Comparison of ENCODE assay signal across 29 cellular contexts in genomic region chrX:124986284-124986683, GRCh38.
"Had no signal": no experiment of that assay in that cellular context is flagged by ENCODE, and none has a peak within 500 bp of the region (broad histone marks: within the 10 kb centered on the region; RNA-seq: fewer than 3 reads in every experiment).

No MANE protein-coding gene starts in this region.

- H3K4me3 ChIP-seq: stomach, suprapubic skin, testis, thoracic aorta, thyroid gland, tibial artery, tibial nerve, transverse colon, upper lobe of left lung, upper lobe of right lung, uterus, vagina had no signal

- H3K36me3 Mint-ChIP-seq: stimulated activated effector memory CD8-positive, alpha-beta T cell treated with anti-CD3 and anti-CD28 coated beads, Interleukin-12 subunit alpha, Interleukin-12 subunit beta, amount 100 ng/mL, for 72 hours; stimulated activated memory B cell treated with anti-CD40 and anti-IgM and Interleukin-4, amounts not matched to agents 10 μg/mL and 1 μg/mL and 100 μg/mL, for 72 hours; stimulated activated naive B cell treated with anti-CD40 and anti-IgM and Interleukin-4, amounts not matched to agents 10 μg/mL and 1 μg/mL and 100 μg/mL, for 72 hours; type B pancreatic cell had no signal

- DNase-seq: stimulated activated CD4-positive, alpha-beta T cell treated with anti-CD3 and anti-CD28 coated beads, Interleukin-2, amount 100 ng/mL, for 48 hours; stimulated activated CD4-positive, alpha-beta T cell treated with anti-CD3 and anti-CD28 coated beads, Interleukin-4, amount 100 ng/mL, for 1 hour; stimulated activated CD4-positive, alpha-beta T cell treated with anti-CD3 and anti-CD28 coated beads, Interleukin-4, amount 100 ng/mL, for 24 hours; stimulated activated CD4-positive, alpha-beta T cell treated with anti-CD3 and anti-CD28 coated beads, Interleukin-4, amount 100 ng/mL, for 4 hours; stimulated activated CD8-positive, alpha-beta memory T cell treated with anti-CD3 and anti-CD28 coated beads, Interleukin-4, amount 100 ng/mL, for 48 hours; stimulated activated naive B cell treated with anti-CD40 and anti-IgM and Interleukin-4, amounts not matched to agents 10 μg/mL and 1 μg/mL and 100 μg/mL, for 72 hours; stimulated activated naive CD4-positive, alpha-beta T cell; stimulated activated naive CD4-positive, alpha-beta T cell treated with Interleukin-2 at 50 U/mL for 16 hours; stimulated activated naive CD8-positive, alpha-beta T cell treated with anti-CD3 and anti-CD28 coated beads, Interleukin-15, amount 100 ng/mL, for 72 hours; stimulated activated naive CD8-positive, alpha-beta T cell treated with anti-CD3 and anti-CD28 coated beads, Interleukin-15, Interleukin-2, amounts not matched to agents 100 U/mL and 50 U/mL, for 24 hours; stomach; substantia nigra; testis; thyroid gland; tibial artery; transverse colon; trophoblast cell; upper lobe of left lung; upper lobe of right lung; uterus had no signal

- H3K27ac Mint-ChIP-seq: stimulated activated effector memory CD8-positive, alpha-beta T cell treated with anti-CD3 and anti-CD28 coated beads, Interleukin-12 subunit alpha, Interleukin-12 subunit beta, amount 100 ng/mL, for 72 hours; stimulated activated memory B cell treated with anti-CD40 and anti-IgM and Interleukin-4, amounts not matched to agents 10 μg/mL and 1 μg/mL and 100 μg/mL, for 72 hours; stimulated activated naive B cell treated with anti-CD40 and anti-IgM and Interleukin-4, amounts not matched to agents 10 μg/mL and 1 μg/mL and 100 μg/mL, for 72 hours; stimulated activated naive CD8-positive, alpha-beta T cell treated with anti-CD3 and anti-CD28 coated beads, Interleukin-15, amount 100 ng/mL, for 72 hours; stimulated activated naive CD8-positive, alpha-beta T cell treated with anti-CD3 and anti-CD28 coated beads, Interleukin-15, Interleukin-2, amounts not matched to agents 100 ng/mL and 50 ng/mL, for 24 hours; type B pancreatic cell had no signal

- H3K27ac ChIP-seq: stomach, suprapubic skin, testis, thoracic aorta, thyroid gland, tibial artery, tibial nerve, transverse colon, upper lobe of left lung, upper lobe of right lung, uterus, vagina had no signal

- H3K27me3 ChIP-seq: stomach, suprapubic skin, testis, thyroid gland, tibial artery, tibial nerve, transverse colon, upper lobe of left lung, upper lobe of right lung, uterus, vagina had no signal

- FAIRE-seq: urothelium cell line had no signal

- H3K9me3 ChIP-seq: stomach, suprapubic skin, testis, thoracic aorta, thyroid gland, tibial artery, tibial nerve, transverse colon, upper lobe of left lung, upper lobe of right lung, uterus, vagina had no signal

- H3K4me1 ChIP-seq: stomach, suprapubic skin, testis, thyroid gland, tibial artery, tibial nerve, transverse colon, upper lobe of left lung, upper lobe of right lung, uterus, vagina had no signal

- H3K36me3 ChIP-seq: stomach, suprapubic skin, thoracic aorta, thyroid gland, tibial artery, tibial nerve, transverse colon, upper lobe of left lung, upper lobe of right lung, uterus, vagina had no signal

- H3K4me1 Mint-ChIP-seq: stimulated activated effector memory CD8-positive, alpha-beta T cell treated with anti-CD3 and anti-CD28 coated beads, Interleukin-12 subunit alpha, Interleukin-12 subunit beta, amount 100 ng/mL, for 72 hours; stimulated activated memory B cell treated with anti-CD40 and anti-IgM and Interleukin-4, amounts not matched to agents 10 μg/mL and 1 μg/mL and 100 μg/mL, for 72 hours; stimulated activated naive B cell treated with anti-CD40 and anti-IgM and Interleukin-4, amounts not matched to agents 10 μg/mL and 1 μg/mL and 100 μg/mL, for 72 hours; stimulated activated naive CD8-positive, alpha-beta T cell treated with anti-CD3 and anti-CD28 coated beads, Interleukin-15, amount 100 ng/mL, for 72 hours had no signal

- H3K9me3 Mint-ChIP-seq: stimulated activated effector memory CD8-positive, alpha-beta T cell treated with anti-CD3 and anti-CD28 coated beads, Interleukin-12 subunit alpha, Interleukin-12 subunit beta, amount 100 ng/mL, for 72 hours; stimulated activated memory B cell treated with anti-CD40 and anti-IgM and Interleukin-4, amounts not matched to agents 10 μg/mL and 1 μg/mL and 100 μg/mL, for 72 hours; stimulated activated naive B cell treated with anti-CD40 and anti-IgM and Interleukin-4, amounts not matched to agents 10 μg/mL and 1 μg/mL and 100 μg/mL, for 72 hours; stimulated activated naive CD8-positive, alpha-beta T cell treated with anti-CD3 and anti-CD28 coated beads, Interleukin-15, amount 100 ng/mL, for 72 hours; stimulated activated naive CD8-positive, alpha-beta T cell treated with anti-CD3 and anti-CD28 coated beads, Interleukin-15, Interleukin-2, amounts not matched to agents 100 ng/mL and 50 ng/mL, for 24 hours had no signal

- H3K4me3 Mint-ChIP-seq: stimulated activated effector memory CD8-positive, alpha-beta T cell treated with anti-CD3 and anti-CD28 coated beads, Interleukin-12 subunit alpha, Interleukin-12 subunit beta, amount 100 ng/mL, for 72 hours; stimulated activated memory B cell treated with anti-CD40 and anti-IgM and Interleukin-4, amounts not matched to agents 10 μg/mL and 1 μg/mL and 100 μg/mL, for 72 hours; stimulated activated naive B cell treated with anti-CD40 and anti-IgM and Interleukin-4, amounts not matched to agents 10 μg/mL and 1 μg/mL and 100 μg/mL, for 72 hours; stimulated activated naive CD8-positive, alpha-beta T cell treated with anti-CD3 and anti-CD28 coated beads, Interleukin-15, amount 100 ng/mL, for 72 hours; stimulated activated naive CD8-positive, alpha-beta T cell treated with anti-CD3 and anti-CD28 coated beads, Interleukin-15, Interleukin-2, amounts not matched to agents 100 ng/mL and 50 ng/mL, for 24 hours; type B pancreatic cell had no signal

- ATAC-seq: stimulated activated effector memory CD8-positive, alpha-beta T cell treated with anti-CD3 and anti-CD28 coated beads, Interleukin-12 subunit alpha, Interleukin-12 subunit beta, amount 100 ng/mL, for 72 hours; stimulated activated memory B cell treated with anti-CD40 and anti-IgM and Interleukin-4, amounts not matched to agents 10 μg/mL and 1 μg/mL and 100 μg/mL, for 72 hours; stimulated activated naive B cell treated with anti-CD40 and anti-IgM and Interleukin-4, amounts not matched to agents 10 μg/mL and 1 μg/mL and 100 μg/mL, for 72 hours; stimulated activated naive CD8-positive, alpha-beta T cell treated with anti-CD3 and anti-CD28 coated beads, Interleukin-15, amount 100 ng/mL, for 72 hours; stimulated activated naive CD8-positive, alpha-beta T cell treated with anti-CD3 and anti-CD28 coated beads, Interleukin-15, Interleukin-2, amounts not matched to agents 100 U/mL and 50 U/mL, for 24 hours; upper lobe of right lung had no signal

- H3K27me3 Mint-ChIP-seq: stimulated activated memory B cell treated with anti-CD40 and anti-IgM and Interleukin-4, amounts not matched to agents 10 μg/mL and 1 μg/mL and 100 μg/mL, for 72 hours; stimulated activated naive B cell treated with anti-CD40 and anti-IgM and Interleukin-4, amounts not matched to agents 10 μg/mL and 1 μg/mL and 100 μg/mL, for 72 hours; stimulated activated naive CD8-positive, alpha-beta T cell treated with anti-CD3 and anti-CD28 coated beads, Interleukin-15, amount 100 ng/mL, for 72 hours; stimulated activated naive CD8-positive, alpha-beta T cell treated with anti-CD3 and anti-CD28 coated beads, Interleukin-15, Interleukin-2, amounts not matched to agents 100 ng/mL and 50 ng/mL, for 24 hours had no signal
